In genomic region chr20:45407067-45407745, GRCh38 we compare ENCODE assay signal across 7 cellular contexts. TPM values are rescaled to one million over a fixed set of nuclear protein-coding genes. Genes with fewer than 3 reads are reported as not detected.
A peak's percentile ranks its signal among the peaks of the same experiment; 100 is the strongest.
DNase-seq lines count a peak whose midpoint lies in the region; ATAC-seq and TF ChIP-seq lines count a peak whose summit lies in the region.

No MANE protein-coding gene starts in this region.

- H2AFZ ChIP-seq in GM23248 (peak overlapping the region; percentile 71), mesenchymal stem cell (ENCODE audit: low read depth, low read length) (no peak overlapping the region)

- H3K27ac ChIP-seq in GM23248: peak overlapping the region; percentile 55
- H3K27ac ChIP-seq in mesenchymal stem cell (ENCODE audit: low read length, poor library complexity, severe bottlenecking): no peak overlapping the region
- peak overlapping the region; percentile 97 to 99 for H3K27ac ChIP-seq in tibial artery

- no peaks in the 10 kb centered on the region for H4K20me1 ChIP-seq in GM23248 (ENCODE audit: insufficient read depth)

- no peak overlapping the region for H2BK5ac ChIP-seq in mesenchymal stem cell (ENCODE audit: low read depth, low read length, poor library complexity, severe bottlenecking)

- H3K4ac ChIP-seq in mesenchymal stem cell (ENCODE audit: low read depth in 1 of 2, low read length in 2 of 2): no peak overlapping the region

- H3K18ac ChIP-seq in mesenchymal stem cell (ENCODE audit: low read depth in 1 of 2, low read length in 2 of 2): peak overlapping the region in 1 of 2 experiments; percentile 77

- H3K9me2 ChIP-seq in GM23248 (ENCODE audit: insufficient read depth): no peaks in the 10 kb centered on the region

- H3K4me2 ChIP-seq in GM23248 (ENCODE audit: unreplicated experiment) (peak overlapping the region; percentile 80), mesenchymal stem cell (ENCODE audit: low read length, poor library complexity, severe bottlenecking) (peak overlapping the region; percentile 93)

- intact Hi-C loops in tibial artery (cut with DNase I; ENCODE audit: low total_unique reads): loop anchor here (5.0 kb wide), 1 partner anchor 35 kb away; no protein-coding TSS in a partner anchor

- 0 out of 2 replicates have a peak, but pooled peaks cover 7% of the 10 kb centered on the region for H3K4me1 ChIP-seq in GM23248 (ENCODE audit: insufficient read depth)
- H3K4me1 ChIP-seq in mesenchymal stem cell (ENCODE audit: control insufficient read depth, insufficient read depth, low read depth, low read length): peaks cover 14% of the 10 kb centered on the region
- H3K4me1 ChIP-seq in tibial artery: peaks cover 0 to 46% (median 28%) of the 10 kb centered on the region in 4 donors

- ATAC-seq in GM21526 (IDR thresholded peaks at IDR 0.05; ENCODE audit: low FRiP score, unreplicated experiment): no peak

- no peak overlapping the region for H4K91ac ChIP-seq in mesenchymal stem cell (ENCODE audit: low read length)

- H3K4me3 ChIP-seq in GM23248: peak overlapping the region; percentile 76
- peak overlapping the region; percentile 72 to 82 for H3K4me3 ChIP-seq in mesenchymal stem cell (ENCODE audit: insufficient read depth in 1 of 2, low read depth in 1 of 2, low read length in 2 of 2)
- peak overlapping the region; percentile 92 to 97 for H3K4me3 ChIP-seq in tibial artery

- H3K27ac Mint-ChIP-seq in endothelial cell (ENCODE audit: unreplicated experiment): no peak overlapping the region

- H3K9me3 ChIP-seq in GM23248 (ENCODE audit: low read depth) (no peaks in the 10 kb centered on the region), mesenchymal stem cell (ENCODE audit: control insufficient read depth, low read length) (no peaks in the 10 kb centered on the region), tibial artery (no peaks in the 10 kb centered on the region)

- H3K14ac ChIP-seq in mesenchymal stem cell (ENCODE audit: low read length in 2 of 2): no peak overlapping the region

- H3K27me3 Mint-ChIP-seq in endothelial cell (ENCODE audit: unreplicated experiment): peaks cover 22% of the 10 kb centered on the region

- in situ Hi-C loops in GM23248 (cut with MboI): no loop called here

- H4K8ac ChIP-seq in mesenchymal stem cell (ENCODE audit: low read length): no peak overlapping the region

- H3K9me3 Mint-ChIP-seq in endothelial cell (ENCODE audit: unreplicated experiment): no peaks in the 10 kb centered on the region

- H2BK15ac ChIP-seq in mesenchymal stem cell (ENCODE audit: low read depth, poor library complexity, severe bottlenecking): no peak overlapping the region

- no peaks in the 10 kb centered on the region for H3K36me3 ChIP-seq in GM23248 (ENCODE audit: low read depth)
- peaks cover 14 to 16% of the 10 kb centered on the region in 2 experiments for H3K36me3 ChIP-seq in mesenchymal stem cell (ENCODE audit: control insufficient read depth in 1 of 2, insufficient read depth in 2 of 2, low read depth in 1 of 2, low read length in 2 of 2)
- H3K36me3 ChIP-seq in tibial artery: peaks cover 31 to 34% (median 33%) of the 10 kb centered on the region in 3 donors

- peak overlapping the region; percentile 69 for H3K4me3 Mint-ChIP-seq in endothelial cell (ENCODE audit: unreplicated experiment)

- TF ChIP-seq CTCF in endothelial cell (IDR thresholded peaks at IDR 0.05; ENCODE audit: unreplicated experiment) (no peak), tibial artery (IDR thresholded peaks at IDR 0.05) (no peak)

- H2AK5ac ChIP-seq in mesenchymal stem cell (ENCODE audit: low read length, severe bottlenecking): no peak overlapping the region

- H3K9ac ChIP-seq in GM23248: peak overlapping the region; percentile 88
- H3K9ac ChIP-seq in mesenchymal stem cell (ENCODE audit: low read length): peak overlapping the region; percentile 87

- no peaks in the 10 kb centered on the region for H3K27me3 ChIP-seq in GM23248 (replicated peaks; ENCODE audit: insufficient read depth)
- peaks cover 0 to 3% of the 10 kb centered on the region in 2 experiments for H3K27me3 ChIP-seq in mesenchymal stem cell (ENCODE audit: control insufficient read depth in 1 of 2, insufficient read depth in 1 of 2, low read length in 2 of 2)
- H3K27me3 ChIP-seq in tibial artery: no peaks in the 10 kb centered on the region

- no peaks in the 10 kb centered on the region for H3K79me2 ChIP-seq in GM23248 (ENCODE audit: insufficient read depth)

- DNase-seq in GM23248 (peak; percentile 74), SK-N-DZ (ENCODE audit: low spot score) (peak; percentile 58), endothelial cell (ENCODE audit: low spot score) (peak; percentile 30), mesenchymal stem cell (peak; percentile 67), tibial artery (peak; percentile 65 to 87), NCI-H2107 treated with DMSO at 0.1 percent for 48 hours (lab: John Stamatoyannopoulos, UW; ENCODE audit: unreplicated experiment) (no peak)

- H2BK12ac ChIP-seq in mesenchymal stem cell (ENCODE audit: low read length in 2 of 2): no peak overlapping the region

- H3K4me1 Mint-ChIP-seq in endothelial cell (ENCODE audit: unreplicated experiment): peaks cover 2% of the 10 kb centered on the region

- no peak overlapping the region for H2BK120ac ChIP-seq in mesenchymal stem cell (ENCODE audit: low read depth, low read length)

- no peak overlapping the region for H3K23ac ChIP-seq in mesenchymal stem cell (ENCODE audit: low read length in 2 of 2)

- H3K36me3 Mint-ChIP-seq in endothelial cell (ENCODE audit: low read depth, unreplicated experiment): peaks cover 3% of the 10 kb centered on the region

- WGBS in GM23248 (ENCODE audit: low coverage in 1 of 2, low lambda C conversion rate in 2 of 2, missing lambda C conversion rate in 2 of 2), 2 experiments: 11 to 21% methylated on average over 24 to 30 of the region's 30 CpGs
- 12% methylated on average over 27 of the region's 30 CpGs for WGBS in mesenchymal stem cell

- H3K79me1 ChIP-seq in mesenchymal stem cell (replicated peaks; ENCODE audit: low read length, poor library complexity, severe bottlenecking): peaks cover 5% of the 10 kb centered on the region

- peaks cover 3% of the 10 kb centered on the region; the same call in 1 of the 2 replicates for H3F3A ChIP-seq in GM23248 (ENCODE audit: insufficient read depth)

RNA-seq across cellular contexts. Expression of gene DBNDD2, which starts 0.9 kb away (rescaled TPM):
- total RNA-seq in GM23248 (2014; rRNA removed; shearing (Covaris generic)): 5.1 and 5.7 TPM in 2 replicates
- polyA plus RNA-seq in GM23248 (2016; fragmentation: Nextera tagmentation; extraction: Ambion mirVana): 27.9 and 30.0 TPM in 2 replicates
- 39.2 and 41.8 TPM in 2 replicates for polyA plus RNA-seq in SK-N-DZ (2014; cell fraction: cytosol; rRNA removed)
- polyA plus RNA-seq in SK-N-DZ (2014; cell fraction: nucleus; rRNA removed): 41.2 and 51.5 TPM in 2 replicates
- total RNA-seq in endothelial cell (ENCODE audit: unreplicated experiment): 2.0 TPM
- polyA plus RNA-seq in mesenchymal stem cell (2013, experiment 1 of 2): 12.5 TPM
- polyA plus RNA-seq in mesenchymal stem cell (2013, experiment 2 of 2): 12.0 TPM

RNA-seq across cellular contexts. Expression of gene PIGT, which starts 8.7 kb away (rescaled TPM):
- 108 and 138 TPM in 2 replicates for total RNA-seq in GM23248 (2014; rRNA removed; shearing (Covaris generic))
- polyA plus RNA-seq in GM23248 (2016; fragmentation: Nextera tagmentation; extraction: Ambion mirVana): 190 and 198 TPM in 2 replicates
- 62.6 and 67.7 TPM in 2 replicates for polyA plus RNA-seq in SK-N-DZ (2014; cell fraction: cytosol; rRNA removed)
- 52.2 and 83.2 TPM in 2 replicates for polyA plus RNA-seq in SK-N-DZ (2014; cell fraction: nucleus; rRNA removed)
- total RNA-seq in endothelial cell (ENCODE audit: unreplicated experiment): 68.6 TPM
- polyA plus RNA-seq in mesenchymal stem cell (2013, experiment 1 of 2): 148 TPM
- 151 TPM for polyA plus RNA-seq in mesenchymal stem cell (2013, experiment 2 of 2)

RNA-seq across cellular contexts. Expression of gene TP53TG5, which starts 29.1 kb away (rescaled TPM):
- total RNA-seq in GM23248 (2014; rRNA removed; shearing (Covaris generic)): not detected in 2 replicates
- 0.42 and 0.55 TPM in 2 replicates for polyA plus RNA-seq in GM23248 (2016; fragmentation: Nextera tagmentation; extraction: Ambion mirVana)
- polyA plus RNA-seq in SK-N-DZ (2014; cell fraction: cytosol; rRNA removed): not detected in 2 replicates
- not detected in 2 replicates for polyA plus RNA-seq in SK-N-DZ (2014; cell fraction: nucleus; rRNA removed)
- total RNA-seq in endothelial cell (ENCODE audit: unreplicated experiment): not detected
- polyA plus RNA-seq in mesenchymal stem cell (2013, experiment 1 of 2): not detected
- not detected for polyA plus RNA-seq in mesenchymal stem cell (2013, experiment 2 of 2)

RNA-seq across cellular contexts. Expression of gene SYS1, which starts 44.2 kb away (rescaled TPM):
- total RNA-seq in GM23248 (2014; rRNA removed; shearing (Covaris generic)): 27.3 and 38.7 TPM in 2 replicates
- polyA plus RNA-seq in GM23248 (2016; fragmentation: Nextera tagmentation; extraction: Ambion mirVana): 24.6 and 27.1 TPM in 2 replicates
- polyA plus RNA-seq in SK-N-DZ (2014; cell fraction: cytosol; rRNA removed): 16.3 and 41.5 TPM in 2 replicates
- polyA plus RNA-seq in SK-N-DZ (2014; cell fraction: nucleus; rRNA removed): 7.9 and 12.1 TPM in 2 replicates
- total RNA-seq in endothelial cell (ENCODE audit: unreplicated experiment): 20.0 TPM
- polyA plus RNA-seq in mesenchymal stem cell (2013, experiment 1 of 2): 18.6 TPM
- 17.5 TPM for polyA plus RNA-seq in mesenchymal stem cell (2013, experiment 2 of 2)

RNA-seq across cellular contexts. Expression of gene SDC4, which starts 59.0 kb away (rescaled TPM):
- 368 and 410 TPM in 2 replicates for total RNA-seq in GM23248 (2014; rRNA removed; shearing (Covaris generic))
- polyA plus RNA-seq in GM23248 (2016; fragmentation: Nextera tagmentation; extraction: Ambion mirVana): 454 and 461 TPM in 2 replicates
- polyA plus RNA-seq in SK-N-DZ (2014; cell fraction: cytosol; rRNA removed): 1.7 and 2.4 TPM in 2 replicates
- 0.69 and 0.95 TPM in 2 replicates for polyA plus RNA-seq in SK-N-DZ (2014; cell fraction: nucleus; rRNA removed)
- total RNA-seq in endothelial cell (ENCODE audit: unreplicated experiment): 7.4 TPM
- 42.8 TPM for polyA plus RNA-seq in mesenchymal stem cell (2013, experiment 1 of 2)
- 43.8 TPM for polyA plus RNA-seq in mesenchymal stem cell (2013, experiment 2 of 2)
